8 cellular contexts compared by ENCODE assay signal in genomic region chr17:29622337-29623282, GRCh38. TPM values are rescaled to one million over a fixed set of nuclear protein-coding genes. Genes with fewer than 3 reads are reported as not detected.
DNase-seq lines count a peak whose midpoint lies in the region; ATAC-seq and TF ChIP-seq lines count a peak whose summit lies in the region.

CORO6 (minus strand) TSS chr17:29622912; CDS start chr17:29621421, 1,491 bp downstream.

- peak in 1 of 2 donors; percentile 14 for TF ChIP-seq POLR2A in uterus (IDR thresholded peaks at IDR 0.05)

- no peaks in the 10 kb centered on the region for H4K20me1 ChIP-seq in Karpas-422 (ENCODE audit: insufficient read depth, low read depth, low read length)

- no peaks in the 10 kb centered on the region for H3K9me2 ChIP-seq in Karpas-422 (replicated peaks; ENCODE audit: insufficient read depth, low read length)

- TF ChIP-seq CTCF in uterus (IDR thresholded peaks at IDR 0.05), result peak in 1 of 4 experiments; percentile 1

- H3K4me3 ChIP-seq in neuron (ENCODE audit: low read length), result peak within 1 kb of the TSS; percentile 52
- peak within 1 kb of the TSS; percentile 47 to 56 for H3K4me3 ChIP-seq in uterus
- no peak within 1 kb of the TSS for H3K4me3 ChIP-seq in Karpas-422 (ENCODE audit: low read length)

- H3K27me3 ChIP-seq in neuron (ENCODE audit: insufficient read depth, low read length) (no peaks in the 10 kb centered on the region), uterus (peaks cover 0 to 5% of the 10 kb centered on the region in 2 donors), Karpas-422 (ENCODE audit: low read length) (no peaks in the 10 kb centered on the region)

- in situ Hi-C loops in G401 (cut with HindIII; ENCODE audit: low sequenced_read_pairs), result no loop called here

- H3K4me1 ChIP-seq in neuron (ENCODE audit: insufficient read depth, low read length) (peaks cover 11% of the 10 kb centered on the region), uterus (peaks cover 0 to 5% of the 10 kb centered on the region in 2 donors), Karpas-422 (ENCODE audit: low read length) (peaks cover 10% of the 10 kb centered on the region)

- H3K9me3 ChIP-seq in neuron (ENCODE audit: low read length), result no peaks in the 10 kb centered on the region
- H3K9me3 ChIP-seq in uterus, result no peaks in the 10 kb centered on the region
- H3K9me3 ChIP-seq in Karpas-422 (ENCODE audit: low read length), result no peaks in the 10 kb centered on the region

- no peaks in the 10 kb centered on the region for H3K79me2 ChIP-seq in Karpas-422 (ENCODE audit: low read length)

- H3K36me3 ChIP-seq in neuron (ENCODE audit: insufficient read depth, low read length) (no peaks in the 10 kb centered on the region), uterus (no peaks in the 10 kb centered on the region), Karpas-422 (ENCODE audit: insufficient read depth, low read length) (no peaks in the 10 kb centered on the region)

- DNase-seq in G401 (ENCODE audit: low spot score) (peak; percentile 46), OCI-M2 (lab: John Stamatoyannopoulos, UW; ENCODE audit: unreplicated experiment) (peak; percentile 41), globus pallidus (ENCODE audit: low spot score) (peak; percentile 60), uterus (peak in 1 of 2 donors; percentile 65), Karpas-422 (no peak)
- DNase-seq in activated naive CD4-positive, alpha-beta T cell (lab: John Stamatoyannopoulos, UW), result peak in 3 of 4 experiments; percentile 40 to 68 (median 42)

- no peak within 1 kb of the TSS for H3K4me2 ChIP-seq in Karpas-422 (ENCODE audit: low read depth, low read length, poor library complexity, severe bottlenecking)

- H3K27ac ChIP-seq in uterus, result peak within 1 kb of the TSS in 1 of 2 donors; percentile 51
- no peak within 1 kb of the TSS for H3K27ac ChIP-seq in Karpas-422 (ENCODE audit: low read length)

- H3K9ac ChIP-seq in Karpas-422 (ENCODE audit: low read length), result no peak within 1 kb of the TSS

- ATAC-seq in HG02678 (IDR thresholded peaks at IDR 0.05; ENCODE audit: unreplicated experiment), result peak; percentile 64

- intact Hi-C loops in uterus (cut with DNase I; ENCODE audit: low total_unique reads), result no loop called here

- peak within 1 kb of the TSS; percentile 93 for H2AFZ ChIP-seq in neuron (ENCODE audit: low read depth, low read length)
- no peak within 1 kb of the TSS for H2AFZ ChIP-seq in Karpas-422 (ENCODE audit: low read length)

RNA-seq across cellular contexts. Expression of gene CORO6, which starts in this region (rescaled TPM):
- 3.6 and 9.7 TPM in 2 replicates for total RNA-seq in G401 (2014; rRNA removed; shearing (Covaris generic))
- 1 to 10 TPM; 3.8 to 7.8 (median 5.1) TPM for total RNA-seq in uterus
- total RNA-seq in Karpas-422 (2014; rRNA removed; shearing (Covaris generic); ENCODE audit: low replicate concordance), result 0.79 and 1.8 TPM in 2 replicates
